Comparison of ENCODE assay signal across 8 cellular contexts in genomic region chr7:75737856-75738603, GRCh38. TPM values are rescaled to one million over a fixed set of nuclear protein-coding genes. Genes with fewer than 3 reads are reported as not detected.
DNase-seq lines count a peak whose midpoint lies in the region; ATAC-seq and TF ChIP-seq lines count a peak whose summit lies in the region.

No MANE protein-coding gene starts in this region.

- TF ChIP-seq POLR2A in lower leg skin (IDR thresholded peaks at IDR 0.05) (no peak), tibial nerve (IDR thresholded peaks at IDR 0.05) (no peak)

- peak overlapping the region; percentile 93 to 95 for H3K4me3 Mint-ChIP-seq in CD14-positive monocyte

- no peak for ATAC-seq in GM18861 (IDR thresholded peaks at IDR 0.05; ENCODE audit: unreplicated experiment)

- TF ChIP-seq CTCF in CD14-positive monocyte (IDR thresholded peaks at IDR 0.05) = no peak
- no peak for TF ChIP-seq CTCF in astrocyte of the spinal cord (IDR thresholded peaks at IDR 0.05; ENCODE audit: low read depth, low read length)
- TF ChIP-seq CTCF in lower leg skin (IDR thresholded peaks at IDR 0.05) = no peak
- TF ChIP-seq CTCF in tibial nerve (IDR thresholded peaks at IDR 0.05) = no peak

- peak overlapping the region; percentile 73 to 96 (median 79) for H3K27ac Mint-ChIP-seq in CD14-positive monocyte

- no peaks in the 10 kb centered on the region for H3K36me3 ChIP-seq in HUES48 (ENCODE audit: control insufficient read depth, insufficient read depth, low read length)
- peaks cover 0 to 5% (median 0%) of the 10 kb centered on the region in 3 donors for H3K36me3 ChIP-seq in tibial nerve

- no peaks in the 10 kb centered on the region for H3K9me3 Mint-ChIP-seq in CD14-positive monocyte

- no peak for TF ChIP-seq EP300 in tibial nerve (IDR thresholded peaks at IDR 0.05)

- DNase-seq in CD14-positive monocyte (ENCODE audit: low spot score) (no peak), astrocyte of the spinal cord (ENCODE audit: low read depth, low spot score) (no peak), lower leg skin (ENCODE audit: low spot score in 2 of 2) (peak in 1 of 2 donors; percentile 88), tibial nerve (ENCODE audit: low spot score in 2 of 2) (no peak), NCI-H345 (lab: John Stamatoyannopoulos, UW) (no peak), OCI-M1 (lab: John Stamatoyannopoulos, UW) (no peak)

- peaks cover 0 to 6% of the 10 kb centered on the region in 2 donors for H3K36me3 Mint-ChIP-seq in CD14-positive monocyte

- H3K4me1 Mint-ChIP-seq in CD14-positive monocyte = peaks cover 38% of the 10 kb centered on the region

- H3K9me3 ChIP-seq in HUES48 (ENCODE audit: control insufficient read depth, insufficient read depth, low read length) = no peaks in the 10 kb centered on the region
- no peaks in the 10 kb centered on the region for H3K9me3 ChIP-seq in tibial nerve

- 2 to 3% methylated on average over 16 to 18 of the region's 18 CpGs for WGBS in lower leg skin, 2 donors
- WGBS in tibial nerve, 2 donors = 3 to 4% methylated on average over 18 of the region's 18 CpGs

- peaks cover 11% of the 10 kb centered on the region for H3K4me1 ChIP-seq in HUES48 (ENCODE audit: control insufficient read depth, insufficient read depth, low read length)
- H3K4me1 ChIP-seq in tibial nerve = peaks cover 0 to 56% (median 4%) of the 10 kb centered on the region in 4 donors

- H3K27me3 Mint-ChIP-seq in CD14-positive monocyte (ENCODE audit: low read depth in 3 of 3) = peaks cover 2 to 8% (median 4%) of the 10 kb centered on the region in 3 donors

- H3K27me3 ChIP-seq in HUES48 (ENCODE audit: control insufficient read depth, insufficient read depth, low read length) (peaks cover 9% of the 10 kb centered on the region), tibial nerve (no peaks in the 10 kb centered on the region)

- H3K4me3 ChIP-seq in HUES48 (ENCODE audit: low read depth, low read length) = peak overlapping the region; percentile 90
- H3K4me3 ChIP-seq in astrocyte of the spinal cord (ENCODE audit: low read depth, low read length) = peak overlapping the region; percentile 83
- H3K4me3 ChIP-seq in lower leg skin (ENCODE audit: low read depth, poor library complexity, severe bottlenecking) = peak overlapping the region; percentile 95
- peak overlapping the region; percentile 90 to 99 (median 96) for H3K4me3 ChIP-seq in tibial nerve

- H3K27ac ChIP-seq in HUES48 (ENCODE audit: low read depth, low read length) (no peak overlapping the region), tibial nerve (peak overlapping the region; percentile 85 to 95 (median 91))

- no peak overlapping the region for H3K9ac ChIP-seq in HUES48 (ENCODE audit: low read depth, low read length)

- in situ Hi-C loops in astrocyte of the spinal cord (cut with HindIII; ENCODE audit: low sequenced_read_pairs) = no loop called here

- intact Hi-C loops in CD14-positive monocyte (cut with micrococcal nuclease) = loop anchor here in 1 of 2 donors (5.0 kb wide), 1 partner anchor 66 kb away; no protein-coding TSS in a partner anchor
- intact Hi-C loops in lower leg skin (cut with DNase I; ENCODE audit: low total_unique reads) = no loop called here

RNA-seq across cellular contexts. Expression of gene HIP1, which starts 0.7 kb away (rescaled TPM):
- 1 to 10 TPM; 4.3 to 5.3 TPM for polyA plus RNA-seq in CD14-positive monocyte
- total RNA-seq in lower leg skin (10 to 100 TPM; 20.1 to 30.3 (median 23.0) TPM), tibial nerve (10 to 100 TPM; 43.2 to 59.7 (median 49.8) TPM)

RNA-seq across cellular contexts. Expression of gene CCL26, which starts 34.0 kb away (rescaled TPM):
- polyA plus RNA-seq in CD14-positive monocyte = not detected
- 1 to 10 TPM in 2 of 4 donors, under 1 TPM in 1, not detected in 1; 0.79 to 2.0 (median 1.9) TPM for total RNA-seq in lower leg skin
- 1 to 10 TPM in 2 of 4 donors, not detected in 2; 3.8 to 6.3 TPM for total RNA-seq in tibial nerve
